ENCODE assay signal across 6 cellular contexts in the genomic region with DNA sequence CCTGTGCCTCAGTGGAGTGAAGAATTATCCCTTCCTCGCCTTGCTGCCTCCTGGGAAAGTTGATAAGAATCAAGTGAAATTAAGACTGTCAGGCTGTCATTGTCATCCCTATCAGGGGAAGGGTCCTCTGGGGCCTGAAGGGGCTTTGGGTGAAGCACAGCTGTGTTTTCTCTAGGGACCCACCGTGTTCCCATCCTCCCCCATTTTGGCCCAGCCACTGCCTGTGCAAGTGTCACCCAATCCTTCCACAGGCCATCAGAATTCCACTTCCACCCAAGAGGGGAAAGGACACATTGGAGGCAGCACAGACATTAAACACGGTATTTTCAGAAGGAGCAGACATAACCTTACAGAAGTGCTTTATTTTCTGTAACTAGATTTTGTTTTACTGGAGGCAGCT. TPM values are rescaled to one million over a fixed set of nuclear protein-coding genes. Genes with fewer than 3 reads are reported as not detected.
"Had no signal": no experiment of that assay in that cellular context is flagged by ENCODE, and none has a peak within 500 bp of the region (broad histone marks: within the 10 kb centered on the region; RNA-seq: fewer than 3 reads in every experiment).

No MANE protein-coding gene starts in this region.

RNA-seq across cellular contexts. Expression of a gene that starts 59.2 kb away (rescaled TPM):
- total RNA-seq: esophagus mucosa, gastrocnemius medialis, hepatocyte, kidney epithelial cell had no signal
- polyA plus RNA-seq: hepatocyte, keratinocyte, liver had no signal
